Comparison of ENCODE assay signal across 8 cellular contexts in genomic region chr12:48865441-48866290, GRCh38. TPM values are rescaled to one million over a fixed set of nuclear protein-coding genes. Genes with fewer than 3 reads are reported as not detected.
A peak's percentile ranks its signal among the peaks of the same experiment; 100 is the strongest.
DNase-seq lines count a peak whose midpoint lies in the region; ATAC-seq and TF ChIP-seq lines count a peak whose summit lies in the region.

Gene RND1 (minus strand): TSS chr12:48865870. CDS start chr12:48865767, 103 bp downstream.

- CTCF ChIA-PET in activated CD4-positive, alpha-beta memory T cell treated with anti-CD3 and anti-CD28 coated beads, Interleukin-2, amount 10 ng/mL, durations not matched to agents 7 days and 5 days (lab: Charles Lee), result interaction anchor here (0.6 to 6.4 kb wide), 14 partner anchors 13 to 401 kb away, joined by 3 to 48 read pairs (median 4); partner anchors contain the start of genes ARF3, DDX23 and FKBP11

- H3K9ac ChIP-seq in duodenal mucosa (ENCODE audit: low read depth in 1 of 2, low read length in 2 of 2), result peak within 1 kb of the TSS; percentile 81

- H3K36me3 Mint-ChIP-seq in activated CD4-positive, alpha-beta memory T cell treated with anti-CD3 and anti-CD28 coated beads, Interleukin-2, amount 10 ng/mL, durations not matched to agents 7 days and 5 days (ENCODE audit: low read depth), result peaks cover 2% of the 10 kb centered on the region

- peaks cover 0 to 6% of the 10 kb centered on the region in 2 donors for H3K27me3 ChIP-seq in duodenal mucosa (ENCODE audit: control insufficient read depth in 1 of 2, insufficient read depth in 2 of 2, low read length in 2 of 2)
- no peaks in the 10 kb centered on the region for H3K27me3 ChIP-seq in right lobe of liver

- H3K36me3 ChIP-seq in duodenal mucosa (ENCODE audit: control insufficient read depth in 1 of 2, insufficient read depth in 2 of 2, low read length in 2 of 2) (peaks cover 0 to 6% of the 10 kb centered on the region in 2 donors), right lobe of liver (peaks cover 0 to 15% (median 0%) of the 10 kb centered on the region in 4 donors)

- H3K27ac ChIP-seq in duodenal mucosa (ENCODE audit: low read depth, low read length), result no peak within 1 kb of the TSS
- peak within 1 kb of the TSS; percentile 86 to 92 (median 87) for H3K27ac ChIP-seq in right lobe of liver

- no peaks in the 10 kb centered on the region for H3K9me3 Mint-ChIP-seq in activated CD4-positive, alpha-beta memory T cell treated with anti-CD3 and anti-CD28 coated beads, Interleukin-2, amount 10 ng/mL, durations not matched to agents 7 days and 5 days

- peaks cover 20 to 22% of the 10 kb centered on the region in 2 donors for H3K4me1 ChIP-seq in duodenal mucosa (ENCODE audit: control insufficient read depth in 1 of 2, insufficient read depth in 2 of 2, low read length in 2 of 2)
- peaks cover 0 to 19% (median 6%) of the 10 kb centered on the region in 4 donors for H3K4me1 ChIP-seq in right lobe of liver

- 0% methylated on average over 16 of the region's 30 CpGs for WGBS in right lobe of liver (ENCODE audit: insufficient coverage, low coverage, low lambda C conversion rate, missing lambda C conversion rate)

- H3K27me3 Mint-ChIP-seq in activated CD4-positive, alpha-beta memory T cell treated with anti-CD3 and anti-CD28 coated beads, Interleukin-2, amount 10 ng/mL, durations not matched to agents 7 days and 5 days, result peaks cover 24% of the 10 kb centered on the region

- POLR2A ChIA-PET in activated CD4-positive, alpha-beta memory T cell treated with anti-CD3 and anti-CD28 coated beads, Interleukin-2, amount 10 ng/mL, durations not matched to agents 7 days and 5 days (lab: Charles Lee), result interaction anchor here (0.8 to 4.9 kb wide), 19 partner anchors 8 to 91 kb away, joined by 3 to 69 read pairs (median 4); partner anchors contain the start of genes ARF3, DDX23 and FKBP11

- DNase-seq in CD1c-positive myeloid dendritic cell (ENCODE audit: extremely low spot score) (peak; percentile 91), NCI-H748 treated with DMSO at 0.1 percent for 48 hours (lab: John Stamatoyannopoulos, UW) (peak; percentile 87), right lobe of liver (peak; percentile 88 to 95 (median 93))
- peak; percentile 85 for DNase-seq in activated CD4-positive, alpha-beta memory T cell treated with anti-CD3 and anti-CD28 coated beads, Interleukin-2, amount 10 ng/mL, durations not matched to agents 7 days and 5 days
- DNase-seq in stimulated activated CD4-positive, alpha-beta T cell treated with anti-CD3 and anti-CD28 coated beads, Interleukin-4, amount 100 ng/mL, for 24 hours, result peak; percentile 89

- peak in 2 of 4 donors; percentile 8 to 20 for TF ChIP-seq CTCF in right lobe of liver (IDR thresholded peaks at IDR 0.05)

- peak; percentile 99 for TF ChIP-seq POLR2A in right lobe of liver (IDR thresholded peaks at IDR 0.05)

- intact Hi-C loops in right lobe of liver (cut with DNase I), result no loop called here

- H3K9me3 ChIP-seq in duodenal mucosa (ENCODE audit: control insufficient read depth in 1 of 2, low read length in 2 of 2), result no peaks in the 10 kb centered on the region
- no peaks in the 10 kb centered on the region for H3K9me3 ChIP-seq in right lobe of liver

- peak; percentile 86 for ATAC-seq in GM19397 (IDR thresholded peaks at IDR 0.05; ENCODE audit: unreplicated experiment)
- ATAC-seq in HG03565 (IDR thresholded peaks at IDR 0.05; ENCODE audit: unreplicated experiment), result peak; percentile 89
- ATAC-seq in right lobe of liver, result peak; percentile 63 to 91 (median 86)

- peak within 1 kb of the TSS; percentile 32 for H3K27ac Mint-ChIP-seq in activated CD4-positive, alpha-beta memory T cell treated with anti-CD3 and anti-CD28 coated beads, Interleukin-2, amount 10 ng/mL, durations not matched to agents 7 days and 5 days

- peak within 1 kb of the TSS; percentile 87 to 91 for H3K4me3 ChIP-seq in duodenal mucosa (ENCODE audit: low read depth in 1 of 2, low read length in 2 of 2)
- peak within 1 kb of the TSS; percentile 63 to 88 (median 71) for H3K4me3 ChIP-seq in right lobe of liver

- H3K4me1 Mint-ChIP-seq in activated CD4-positive, alpha-beta memory T cell treated with anti-CD3 and anti-CD28 coated beads, Interleukin-2, amount 10 ng/mL, durations not matched to agents 7 days and 5 days, result peaks cover 28% of the 10 kb centered on the region

- H3K4me3 Mint-ChIP-seq in activated CD4-positive, alpha-beta memory T cell treated with anti-CD3 and anti-CD28 coated beads, Interleukin-2, amount 10 ng/mL, durations not matched to agents 7 days and 5 days, result peak within 1 kb of the TSS; percentile 82

RNA-seq across cellular contexts. Expression of gene RND1, which starts in this region (rescaled TPM):
- 1 to 10 TPM; 2.6 to 3.0 TPM for total RNA-seq in activated CD4-positive, alpha-beta memory T cell treated with anti-CD3 and anti-CD28 coated beads, Interleukin-2, amount 10 ng/mL, durations not matched to agents 7 days and 5 days
- 10 to 100 TPM in 5 of 6 experiments, 1 to 10 TPM in 1; 6.4 to 72.8 (median 17.2) TPM for total RNA-seq in right lobe of liver
